8 cellular contexts compared by ENCODE assay signal in genomic region chr5:138449501-138450239, GRCh38. TPM values are rescaled to one million over a fixed set of nuclear protein-coding genes. Genes with fewer than 3 reads are reported as not detected.
A peak's percentile ranks its signal among the peaks of the same experiment; 100 is the strongest.
DNase-seq lines count a peak whose midpoint lies in the region; ATAC-seq and TF ChIP-seq lines count a peak whose summit lies in the region.

No MANE protein-coding gene starts in this region.

- no peak overlapping the region for H3K23ac ChIP-seq in neuronal stem cell (ENCODE audit: low read depth, low read length, poor library complexity)

- no CpG with 5 or more reads among the region's 22 CpGs for WGBS in neuronal stem cell (ENCODE audit: extremely low coverage in 2 of 2, insufficient read length in 2 of 2, insufficient replicate concordance in 1 of 2), 2 donors

- H3K27ac ChIP-seq in Karpas-422 (ENCODE audit: low read length) (no peak overlapping the region), neuronal stem cell (replicated peaks; ENCODE audit: low read length) (no peak overlapping the region), substantia nigra (ENCODE audit: low read depth, low read length, poor library complexity, severe bottlenecking) (no peak overlapping the region)

- H3K36me3 ChIP-seq in Karpas-422 (ENCODE audit: insufficient read depth, low read length) (no peaks in the 10 kb centered on the region), neuronal stem cell (replicated peaks in 1 of 2; ENCODE audit: control insufficient read depth in 2 of 2, insufficient read depth in 2 of 2, low read length in 2 of 2) (peaks cover 0 to 6% of the 10 kb centered on the region in 2 donors)

- H3K9ac ChIP-seq in Karpas-422 (ENCODE audit: low read length) (peak overlapping the region; percentile 41), neuronal stem cell (ENCODE audit: low read depth, low read length, poor library complexity) (no peak overlapping the region)

- H3K4me3 ChIP-seq in Karpas-422 (ENCODE audit: low read length) (no peak overlapping the region), fibroblast of the aortic adventitia (ENCODE audit: low read depth, low read length) (peak overlapping the region; percentile 22), neuronal stem cell (ENCODE audit: low read length in 2 of 2) (peak overlapping the region in 1 of 2 donors; percentile 49)

- H3K79me2 ChIP-seq in Karpas-422 (ENCODE audit: low read length), result no peaks in the 10 kb centered on the region

- no peaks in the 10 kb centered on the region for H3K9me2 ChIP-seq in Karpas-422 (replicated peaks; ENCODE audit: insufficient read depth, low read length)

- H2BK5ac ChIP-seq in neuronal stem cell (ENCODE audit: low read length), result no peak overlapping the region

- peak overlapping the region; percentile 65 for H2BK15ac ChIP-seq in neuronal stem cell (ENCODE audit: low read length)

- H3K14ac ChIP-seq in neuronal stem cell (ENCODE audit: low read length), result no peak overlapping the region

- H4K8ac ChIP-seq in neuronal stem cell (ENCODE audit: low read depth, low read length), result no peak overlapping the region

- no peaks in the 10 kb centered on the region for H3K9me3 ChIP-seq in Karpas-422 (ENCODE audit: low read length)
- no peaks in the 10 kb centered on the region for H3K9me3 ChIP-seq in neuronal stem cell (replicated peaks in 1 of 2; ENCODE audit: control insufficient read depth in 2 of 2, insufficient read depth in 1 of 2, low read depth in 1 of 2, low read length in 2 of 2)

- H4K91ac ChIP-seq in neuronal stem cell (ENCODE audit: low read depth, low read length, poor library complexity), result peak overlapping the region; percentile 34

- peak overlapping the region; percentile 73 for H3K18ac ChIP-seq in neuronal stem cell (ENCODE audit: low read length)

- H3K27me3 ChIP-seq in Karpas-422 (ENCODE audit: low read length) (no peaks in the 10 kb centered on the region), neuronal stem cell (ENCODE audit: control insufficient read depth in 3 of 3, insufficient read depth in 3 of 3, low read depth in 1 of 3, low read length in 3 of 3) (no peaks in the 10 kb centered on the region)

- peak; percentile 94 for DNase-seq in CD1c-positive myeloid dendritic cell (ENCODE audit: extremely low spot score)
- DNase-seq in Karpas-422, result peak; percentile 92
- peak; percentile 76 to 83 for DNase-seq in SHP77 (lab: John Stamatoyannopoulos, UW)
- DNase-seq in activated effector memory CD4-positive, alpha-beta T cell treated with anti-CD3 and anti-CD28 coated beads, Interleukin-2, amount 50 U/mL, for 16 hours, result peak; percentile 92
- DNase-seq in fibroblast of the aortic adventitia (ENCODE audit: low read depth), result peak; percentile 80
- peak; percentile 86 for DNase-seq in neuronal stem cell (ENCODE audit: low spot score)
- peak in 47 of 49 donors; percentile 24 to 90 (median 74) for DNase-seq in substantia nigra (lab: John Stamatoyannopoulos, UW)

- no peak overlapping the region for H3K4ac ChIP-seq in neuronal stem cell (ENCODE audit: low read length)

- H2AFZ ChIP-seq in Karpas-422 (ENCODE audit: low read length) (peak overlapping the region; percentile 75; the same call in 1 of the 2 replicates), neuronal stem cell (ENCODE audit: low read length) (peak overlapping the region; percentile 90)

- ATAC-seq in GM19438 (IDR thresholded peaks at IDR 0.05; ENCODE audit: low read depth, unreplicated experiment), result peak; percentile 82

- H3K79me1 ChIP-seq in neuronal stem cell (ENCODE audit: low read depth, low read length), result no peaks in the 10 kb centered on the region

- peaks cover 7% of the 10 kb centered on the region for H3K4me1 ChIP-seq in Karpas-422 (ENCODE audit: low read length)
- peaks cover 18 to 21% of the 10 kb centered on the region in 2 donors for H3K4me1 ChIP-seq in neuronal stem cell (ENCODE audit: control insufficient read depth in 2 of 2, insufficient read depth in 1 of 2, low read depth in 1 of 2, low read length in 2 of 2)

- peak overlapping the region; percentile 65 for H2AK5ac ChIP-seq in neuronal stem cell (ENCODE audit: low read depth, low read length)

- H2BK12ac ChIP-seq in neuronal stem cell (ENCODE audit: low read length), result peak overlapping the region; percentile 14

- no peak overlapping the region for H2BK120ac ChIP-seq in neuronal stem cell (ENCODE audit: low read depth, low read length)

- H3K4me2 ChIP-seq in Karpas-422 (ENCODE audit: low read depth, low read length, poor library complexity, severe bottlenecking) (peak overlapping the region; percentile 33), neuronal stem cell (ENCODE audit: insufficient read depth, low read length, poor library complexity, severe bottlenecking) (peak overlapping the region; percentile 47)

- peak; percentile 95 for TF ChIP-seq CTCF in fibroblast of the aortic adventitia (IDR thresholded peaks at IDR 0.05; ENCODE audit: insufficient read depth, low read length)

- H4K20me1 ChIP-seq in Karpas-422 (ENCODE audit: insufficient read depth, low read depth, low read length), result no peaks in the 10 kb centered on the region

RNA-seq across cellular contexts. Expression of gene REEP2, which starts 10.8 kb away (rescaled TPM):
- 1.8 and 3.1 TPM in 2 replicates for total RNA-seq in Karpas-422 (2014; rRNA removed; shearing (Covaris generic); ENCODE audit: low replicate concordance)
- total RNA-seq in fibroblast of the aortic adventitia (ENCODE audit: low replicate concordance), result 1.1 and 6.1 TPM in 2 replicates
- 65.9 TPM for polyA plus RNA-seq in neuronal stem cell (2013, experiment 1 of 2)
- 64.9 TPM for polyA plus RNA-seq in neuronal stem cell (2013, experiment 2 of 2)

RNA-seq across cellular contexts. Expression of gene EGR1, which starts 15.6 kb away (rescaled TPM):
- total RNA-seq in Karpas-422 (2014; rRNA removed; shearing (Covaris generic); ENCODE audit: low replicate concordance), result 0.61 and 1.7 TPM in 2 replicates
- total RNA-seq in fibroblast of the aortic adventitia (ENCODE audit: low replicate concordance), result 1.6 and 6.3 TPM in 2 replicates
- 131 TPM for polyA plus RNA-seq in neuronal stem cell (2013, experiment 1 of 2)
- 132 TPM for polyA plus RNA-seq in neuronal stem cell (2013, experiment 2 of 2)
